8 cellular contexts compared by ENCODE assay signal in the genomic region with DNA sequence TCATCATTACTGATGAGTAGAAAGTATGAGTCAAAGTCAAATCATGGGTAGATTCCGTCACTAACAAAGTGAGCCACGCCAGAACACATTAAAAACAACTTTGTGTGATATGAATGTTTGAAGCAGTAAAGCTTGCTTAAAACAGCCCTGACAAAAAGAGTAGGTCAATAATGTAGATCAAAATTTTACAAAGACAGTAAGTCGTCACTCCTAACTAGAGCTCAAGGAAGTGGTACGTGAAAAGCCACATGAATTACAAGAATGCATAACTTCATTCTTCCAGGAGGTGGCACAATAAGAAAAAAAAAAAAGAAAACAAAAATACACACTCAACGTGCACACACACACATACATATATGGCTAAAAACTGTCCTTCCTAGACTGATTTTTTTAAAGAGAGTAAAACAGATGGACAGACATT.
DNase-seq lines count a peak whose midpoint lies in the region; ATAC-seq, FAIRE-seq and TF ChIP-seq lines count a peak whose summit lies in the region.

No MANE protein-coding gene starts in this region.

- H3K4me3 Mint-ChIP-seq in astrocyte (ENCODE audit: unreplicated experiment): no peak overlapping the region

- intact Hi-C loops in esophagus muscularis mucosa (cut with DNase I): no loop called here

- H3K4me3 ChIP-seq in NB4 (ENCODE audit: low read depth, low read length) (no peak overlapping the region), astrocyte (ENCODE audit: insufficient read depth, low read depth, low read length) (no peak overlapping the region), esophagus muscularis mucosa (no peak overlapping the region)

- H3K36me3 ChIP-seq in astrocyte (ENCODE audit: insufficient read depth, low read length) (no peaks in the 10 kb centered on the region), esophagus muscularis mucosa (peaks cover 3 to 24% (median 5%) of the 10 kb centered on the region in 4 donors)

- H3K27ac Mint-ChIP-seq in astrocyte (ENCODE audit: unreplicated experiment): peak overlapping the region; percentile 96

- no peaks in the 10 kb centered on the region for H3K36me3 Mint-ChIP-seq in astrocyte (ENCODE audit: low read depth, unreplicated experiment)

- TF ChIP-seq CTCF in NB4 (IDR thresholded peaks at IDR 0.05; ENCODE audit: low read depth, low read length) (peak; percentile 39), astrocyte (IDR thresholded peaks at IDR 0.05; ENCODE audit: insufficient read depth, low read depth, low read length) (peak; percentile 27), esophagus muscularis mucosa (IDR thresholded peaks at IDR 0.05) (peak in 1 of 3 experiments; percentile 20)

- no peak for TF ChIP-seq POLR2A in GM12892 (IDR thresholded peaks at IDR 0.05; ENCODE audit: low read depth, low read length)
- TF ChIP-seq POLR2A in NB4 (IDR thresholded peaks at IDR 0.05; ENCODE audit: extremely low read depth, insufficient read length): no peak
- TF ChIP-seq POLR2A in esophagus muscularis mucosa (IDR thresholded peaks at IDR 0.05; ENCODE audit: low read depth): no peak

- peak; percentile 84 for ATAC-seq in HG02759 (IDR thresholded peaks at IDR 0.05; ENCODE audit: unreplicated experiment)

- H3K4me1 Mint-ChIP-seq in astrocyte (ENCODE audit: low read depth, unreplicated experiment): peaks cover 18% of the 10 kb centered on the region

- H3K27me3 ChIP-seq in astrocyte (ENCODE audit: insufficient read depth, low read length) (no peaks in the 10 kb centered on the region), esophagus muscularis mucosa (no peaks in the 10 kb centered on the region)

- no peaks in the 10 kb centered on the region for H3K79me2 ChIP-seq in astrocyte (ENCODE audit: insufficient read depth, low read length)

- H3K9ac ChIP-seq in astrocyte (ENCODE audit: low read length): peak overlapping the region; percentile 40

- TF ChIP-seq EP300 in esophagus muscularis mucosa (IDR thresholded peaks at IDR 0.05): no peak

- WGBS in esophagus muscularis mucosa: 75% methylated on average over 5 of the region's 5 CpGs

- peaks cover 11% of the 10 kb centered on the region for H3K4me1 ChIP-seq in astrocyte (ENCODE audit: insufficient read depth, low read length)
- no peaks in the 10 kb centered on the region for H3K4me1 ChIP-seq in esophagus muscularis mucosa

- H3K9me3 ChIP-seq in astrocyte (ENCODE audit: insufficient read depth, low read depth, low read length) (no peaks in the 10 kb centered on the region), esophagus muscularis mucosa (no peaks in the 10 kb centered on the region)

- no peaks in the 10 kb centered on the region for H3K9me3 Mint-ChIP-seq in astrocyte (ENCODE audit: unreplicated experiment)

- H2AFZ ChIP-seq in astrocyte (ENCODE audit: low read depth, low read length): peak overlapping the region; percentile 21

- DNase-seq in AG20443 (ENCODE audit: low spot score): peak; percentile 31
- no peak for DNase-seq in GM12892 (ENCODE audit: insufficient read length)
- peak; percentile 65 for DNase-seq in NB4 (ENCODE audit: low read depth)
- DNase-seq in astrocyte (ENCODE audit: low read depth): peak; percentile 69
- DNase-seq in lung microvascular endothelial cell (ENCODE audit: low read depth in 2 of 2): peak; percentile 22 to 51
- no peak for DNase-seq in esophagus muscularis mucosa (ENCODE audit: extremely low spot score)
- DNase-seq in COR-L47 (lab: John Stamatoyannopoulos, UW): no peak

- FAIRE-seq in GM12892 (lab: Jason Lieb, UNC) (peak; percentile 69), astrocyte (lab: Jason Lieb, UNC) (peak; percentile 87)

- peak overlapping the region; percentile 72 for H3K4me2 ChIP-seq in astrocyte (ENCODE audit: low read length)

- no peaks in the 10 kb centered on the region for H4K20me1 ChIP-seq in astrocyte (ENCODE audit: insufficient read depth, low read length)

- H3K27me3 Mint-ChIP-seq in astrocyte (ENCODE audit: low read depth, unreplicated experiment): no peaks in the 10 kb centered on the region

- H3K27ac ChIP-seq in astrocyte (ENCODE audit: low read depth, low read length) (peak overlapping the region; percentile 33), esophagus muscularis mucosa (replicated peaks in 1 of 4) (no peak overlapping the region)

Comparison
In these comparisons a context has a peak if more than half of its experiments do, and no peak if none do; other contexts are left out.
1. DNase-seq: peak in AG20443 (single experiment), NB4 (single experiment), astrocyte (single experiment) and lung microvascular endothelial cell (2 of 2); none in GM12892 (single experiment), esophagus muscularis mucosa (single experiment) and COR-L47 (single experiment).